8 cellular contexts compared by ENCODE assay signal in the genomic region with DNA sequence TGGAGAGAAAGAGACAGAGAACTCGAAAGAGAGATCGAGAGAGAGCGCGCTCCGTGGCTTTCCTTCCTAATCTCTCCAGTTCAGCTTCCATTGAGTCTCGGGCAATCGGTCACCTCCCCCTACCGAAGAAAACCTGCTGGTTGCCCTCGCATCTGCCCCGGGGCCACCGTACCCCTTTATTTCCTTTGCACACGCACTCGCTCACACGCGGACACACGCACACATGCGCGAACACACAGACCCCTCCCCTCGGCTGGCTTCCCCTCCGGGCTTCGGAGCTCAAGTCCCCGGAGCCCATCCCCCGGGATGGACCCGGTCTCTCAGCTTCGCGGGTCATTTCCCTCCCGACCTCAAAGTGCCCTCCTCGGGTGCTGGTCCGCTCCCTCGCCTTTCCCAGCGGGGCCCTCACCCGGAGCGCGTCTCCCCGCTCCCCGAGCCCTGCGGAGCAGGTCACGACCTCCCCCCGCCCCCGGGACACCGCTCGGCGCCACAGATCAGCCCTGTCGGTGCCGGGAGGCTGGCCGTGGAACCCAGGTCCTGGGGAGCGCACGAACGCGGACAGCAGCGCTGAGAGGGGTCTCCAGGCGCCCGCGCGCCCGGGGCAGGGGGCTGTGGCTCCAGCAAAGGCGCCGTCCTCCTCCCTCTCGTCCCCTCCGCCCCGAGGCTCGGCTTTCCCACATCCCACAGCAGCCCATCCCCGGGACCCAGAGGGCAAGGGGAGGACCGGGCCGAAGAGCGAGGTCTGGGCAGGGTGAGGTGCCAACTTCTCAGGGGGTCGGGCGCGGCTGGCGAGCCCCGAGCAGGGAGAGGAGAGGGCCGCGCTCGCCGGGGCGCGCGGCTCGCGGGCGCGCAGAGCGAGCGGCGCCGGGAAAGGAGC. TPM values are rescaled to one million over a fixed set of nuclear protein-coding genes. Genes with fewer than 3 reads are reported as not detected.
DNase-seq lines count a peak whose midpoint lies in the region; FAIRE-seq and TF ChIP-seq lines count a peak whose summit lies in the region.

No MANE protein-coding gene starts in this region.

- POLR2A ChIA-PET in PC-9 (lab: Charles Lee; ENCODE audit: unreplicated experiment), result no interaction called here

- H3K9me2 ChIP-seq in PC-9 (ENCODE audit: insufficient read depth), result no peaks in the 10 kb centered on the region

- no peaks in the 10 kb centered on the region for H3F3A ChIP-seq in PC-9 (ENCODE audit: insufficient read depth, low read depth)

- BruUV-seq in PC-9 (replicated peaks; lab: Mats Ljungman, UMichigan), result no TSS peak

- H3K4me1 ChIP-seq in PC-9 (replicated peaks; ENCODE audit: insufficient read depth) (no peaks in the 10 kb centered on the region), ectodermal cell (ENCODE audit: control insufficient read depth, insufficient read depth, low read length) (peaks cover 10% of the 10 kb centered on the region), urinary bladder (ENCODE audit: insufficient read depth) (no peaks in the 10 kb centered on the region)

- DNase-seq in NCI-H1417 (lab: John Stamatoyannopoulos, UW), result peak in 2 of 3 experiments; percentile 90 to 93
- DNase-seq in NCI-H1417 treated with DMSO at 0.1 percent for 48 hours (lab: John Stamatoyannopoulos, UW), result no peak
- no peak for DNase-seq in PC-9
- DNase-seq in mesenteric fat pad (ENCODE audit: low spot score), result peak; percentile 89
- no peak for DNase-seq in H54 (ENCODE audit: insufficient read length, low spot score)
- no peak for DNase-seq in amniotic stem cell (lab: John Stamatoyannopoulos, UW)

- H3K79me2 ChIP-seq in PC-9 (ENCODE audit: low read depth), result no peaks in the 10 kb centered on the region

- peaks cover 19% of the 10 kb centered on the region; the same call in 1 of the 2 replicates for H3K27me3 ChIP-seq in PC-9 (ENCODE audit: insufficient read depth, low read depth)
- peaks cover 39% of the 10 kb centered on the region for H3K27me3 ChIP-seq in ectodermal cell (ENCODE audit: control insufficient read depth, insufficient read depth, low read length, poor library complexity, severe bottlenecking)

- FAIRE-seq in H54 (lab: Jason Lieb, UNC), result no peak

- intact Hi-C loops in PC-9 (cut with micrococcal nuclease; ENCODE audit: unreplicated experiment), result no loop called here

- TF ChIP-seq CTCF in PC-9 (conservative IDR thresholded peaks at IDR 0.05), result no peak

- CTCF ChIA-PET in PC-9 (lab: Charles Lee), result no interaction called here

- no peak overlapping the region for H2AFZ ChIP-seq in PC-9

- WGBS in ectodermal cell, 2 experiments, result 0% methylated on average over 86 of the region's 86 CpGs
- WGBS in urinary bladder, result under 1% methylated on average over 86 of the region's 86 CpGs

- peak overlapping the region; percentile 81 for H3K4me2 ChIP-seq in PC-9

- no peaks in the 10 kb centered on the region for H4K20me1 ChIP-seq in PC-9 (ENCODE audit: insufficient read depth)

- H3K27ac ChIP-seq in PC-9 (no peak overlapping the region), ectodermal cell (ENCODE audit: insufficient read depth, low read depth, low read length, poor library complexity, severe bottlenecking) (peak overlapping the region; percentile 58), urinary bladder (ENCODE audit: low read depth) (peak overlapping the region; percentile 70)

- H3K36me3 ChIP-seq in PC-9 (ENCODE audit: low read depth) (no peaks in the 10 kb centered on the region), ectodermal cell (ENCODE audit: control insufficient read depth, insufficient read depth, low read length) (no peaks in the 10 kb centered on the region), urinary bladder (ENCODE audit: insufficient read depth) (no peaks in the 10 kb centered on the region)

- H3K9me3 ChIP-seq in PC-9 (ENCODE audit: insufficient read depth, low read depth) (no peaks in the 10 kb centered on the region), ectodermal cell (ENCODE audit: control insufficient read depth, low read length) (no peaks in the 10 kb centered on the region)

- H3K4me3 ChIP-seq in PC-9 (no peak overlapping the region; the same call in 1 of the 2 replicates), ectodermal cell (ENCODE audit: insufficient read depth, low read depth, low read length) (peak overlapping the region; percentile 87), urinary bladder (ENCODE audit: low read depth, low read length) (peak overlapping the region; percentile 84)

- TF ChIP-seq POLR2A in H54 (IDR thresholded peaks at IDR 0.05; ENCODE audit: low read depth, low read length), result no peak

RNA-seq across cellular contexts. Expression of a gene that starts 1.8 kb away (rescaled TPM):
- total RNA-seq in PC-9 (2021) (0.53 and 1.5 TPM in 2 replicates), mesenteric fat pad (2.3 TPM), urinary bladder (26.4 TPM)
- polyA plus RNA-seq in ectodermal cell (2013, experiment 1 of 4), result 26.9 TPM
- polyA plus RNA-seq in ectodermal cell (2013, experiment 2 of 4), result 23.2 TPM
- polyA plus RNA-seq in ectodermal cell (2013, experiment 3 of 4), result 25.0 TPM
- 28.9 TPM for polyA plus RNA-seq in ectodermal cell (2013, experiment 4 of 4)
- polyA plus RNA-seq in urinary bladder, result 2.8 TPM

Comparison
In these comparisons a context has a peak if more than half of its experiments do, and no peak if none do; other contexts are left out.
1. DNase-seq: peak in NCI-H1417 (2 of 3) and mesenteric fat pad (single experiment); none in NCI-H1417 treated with DMSO at 0.1 percent for 48 hours (single experiment), PC-9 (0 of 2), H54 (single experiment) and amniotic stem cell (single experiment).